ENCODE assay signal across 8 cellular contexts in genomic region chr12:120469450-120470149, GRCh38. TPM values are rescaled to one million over a fixed set of nuclear protein-coding genes. Genes with fewer than 3 reads are reported as not detected.
DNase-seq lines count a peak whose midpoint lies in the region; ATAC-seq, FAIRE-seq and TF ChIP-seq lines count a peak whose summit lies in the region.

TSS of gene SRSF9 (minus strand) at chr12:120469748. CDS start at chr12:120469609, 139 bp downstream.

- peak within 1 kb of the TSS; percentile 90 to 100 (median 97) for H3K4me3 Mint-ChIP-seq in immature natural killer cell

- H3K36me3 Mint-ChIP-seq in immature natural killer cell: peaks cover 8 to 22% (median 8%) of the 10 kb centered on the region in 3 donors

- peak; percentile 88 for TF ChIP-seq CTCF in AG04450 (IDR thresholded peaks at IDR 0.05; ENCODE audit: low read depth, low read length)
- TF ChIP-seq CTCF in WI38 (IDR thresholded peaks at IDR 0.05; ENCODE audit: low read depth, low read length): peak; percentile 92
- TF ChIP-seq CTCF in bronchial epithelial cell (IDR thresholded peaks at IDR 0.05; ENCODE audit: insufficient read depth, low read length, severe bottlenecking): peak; percentile 100
- peak; percentile 82 to 99 (median 97) for TF ChIP-seq CTCF in spleen (IDR thresholded peaks at IDR 0.05 in 8 of 11, conservative IDR thresholded peaks at IDR 0.05 in 3 of 11)

- WGBS in spleen, 5 donors: 0 to 1% (median 0%) methylated on average over 20 to 88 of the region's 88 CpGs

- no peak for FAIRE-seq in bronchial epithelial cell (lab: Jason Lieb, UNC)

- H3K4me1 ChIP-seq in spleen: peaks cover 28 to 81% (median 56%) of the 10 kb centered on the region in 6 donors

- peak within 1 kb of the TSS; percentile 75 for H3K27ac ChIP-seq in AG04450 (ENCODE audit: low read depth, low read length)
- peak within 1 kb of the TSS; percentile 93 to 99 (median 98) for H3K27ac ChIP-seq in spleen

- H3K4me3 ChIP-seq in AG04450 (ENCODE audit: low read depth, low read length) (peak within 1 kb of the TSS; percentile 93), WI38 (ENCODE audit: low read depth, low read length) (peak within 1 kb of the TSS; percentile 60), bronchial epithelial cell (ENCODE audit: low read depth, low read length) (peak within 1 kb of the TSS; percentile 92), spleen (peak within 1 kb of the TSS; percentile 88 to 97 (median 94))

- peak within 1 kb of the TSS; percentile 88 to 99 (median 96) for H3K27ac Mint-ChIP-seq in immature natural killer cell

- H3K27me3 ChIP-seq in AG04450 (ENCODE audit: control insufficient read depth, insufficient read depth, low read length) (no peaks in the 10 kb centered on the region), bronchial epithelial cell (ENCODE audit: control insufficient read depth, insufficient read depth, low read length) (no peaks in the 10 kb centered on the region), spleen (replicated peaks in 1 of 7) (no peaks in the 10 kb centered on the region)

- peak; percentile 28 to 83 (median 60) for TF ChIP-seq POLR2A in spleen (IDR thresholded peaks at IDR 0.05)

- no peaks in the 10 kb centered on the region for H3K9me3 Mint-ChIP-seq in immature natural killer cell

- DNase-seq in AG04450 (ENCODE audit: low read depth, low spot score) (peak; percentile 93), NCI-H2227 (lab: John Stamatoyannopoulos, UW; ENCODE audit: unreplicated experiment) (peak; percentile 98), bronchial epithelial cell (ENCODE audit: low read depth) (peak; percentile 88), immature natural killer cell (peak; percentile 97 to 98 (median 98)), spleen (peak; percentile 100)

- H3K27me3 Mint-ChIP-seq in immature natural killer cell (ENCODE audit: low read depth in 3 of 3): peaks cover 5 to 13% (median 10%) of the 10 kb centered on the region in 3 donors

- intact Hi-C loops in spleen (cut with DNase I; ENCODE audit: low total_unique reads): no loop called here

- H3K9me3 ChIP-seq in AG04450 (ENCODE audit: control insufficient read depth, insufficient read depth, low read length) (no peaks in the 10 kb centered on the region; the same call in 1 of the 2 replicates), spleen (no peaks in the 10 kb centered on the region)

- H3K36me3 ChIP-seq in bronchial epithelial cell (ENCODE audit: control insufficient read depth, insufficient read depth, low read length) (peaks cover 10% of the 10 kb centered on the region), spleen (peaks cover 0 to 32% (median 23%) of the 10 kb centered on the region in 6 donors)

- POLR2A ChIA-PET in AG04450 (lab: Yijun Ruan, JAX): interaction anchor here (0.7 to 1.8 kb wide), 3 partner anchors 11 to 59 kb away, joined by 3 to 5 read pairs (median 3); partner anchors contain the start of genes COQ5 and DYNLL1

- CTCF ChIA-PET in AG04450 (lab: Charles Lee): interaction anchor here (0.5 to 1.9 kb wide), 18 partner anchors 10 to 268 kb away, joined by 3 to 11 read pairs (median 4); partner anchors contain the start of gene SIRT4

- ATAC-seq in GM18907 (IDR thresholded peaks at IDR 0.05; ENCODE audit: unreplicated experiment): peak; percentile 75
- peak; percentile 84 for ATAC-seq in HG03159 (IDR thresholded peaks at IDR 0.05; ENCODE audit: unreplicated experiment)

- H3K4me1 Mint-ChIP-seq in immature natural killer cell: peaks cover 77 to 84% of the 10 kb centered on the region in 2 donors

RNA-seq across cellular contexts. Expression of gene SRSF9, which starts in this region (rescaled TPM):
- 127 and 154 TPM in 2 replicates for polyA plus RNA-seq in AG04450 (2011; rRNA removed)
- polyA minus RNA-seq in AG04450 (2011; rRNA and poly(A)+ RNA removed): 53.9 and 62.0 TPM in 2 replicates
- total RNA-seq in bronchial epithelial cell: 325 and 349 TPM in 2 replicates
- polyA plus RNA-seq in immature natural killer cell: 100 to 1,000 TPM; 221 to 292 (median 271) TPM
- total RNA-seq in spleen: 100 to 1,000 TPM; 107 to 166 (median 142) TPM
- polyA plus RNA-seq in spleen: 100 to 1,000 TPM; 119 to 160 (median 143) TPM

Comparison
In these comparisons a context has a peak if more than half of its experiments do, and no peak if none do; other contexts are left out.
1. Peak in every context shown above with its lines: DNase-seq, ATAC-seq, H3K4me3 ChIP-seq and H3K27ac ChIP-seq.